13 cellular contexts compared by ENCODE assay signal in genomic region chr9:122356627-122357026, GRCh38. TPM values are rescaled to one million over a fixed set of nuclear protein-coding genes. Genes with fewer than 3 reads are reported as not detected.
DNase-seq lines count a peak whose midpoint lies in the region; ATAC-seq and TF ChIP-seq lines count a peak whose summit lies in the region.
"Had no signal": no experiment of that assay in that cellular context is flagged by ENCODE, and none has a peak within 500 bp of the region (broad histone marks: within the 10 kb centered on the region; RNA-seq: fewer than 3 reads in every experiment).

No MANE protein-coding gene starts in this region.

- H3K27ac ChIP-seq in OCI-LY7 (ENCODE audit: low read depth, low read length, poor library complexity, severe bottlenecking) (no peak overlapping the region), spleen (no peak overlapping the region)
- H3K27ac ChIP-seq in naive thymus-derived CD4-positive, alpha-beta T cell (ENCODE audit: low read depth, low read length) = no peak overlapping the region

- CTCF ChIA-PET in activated CD8-positive, alpha-beta T cell treated with anti-CD3 and anti-CD28 coated beads for 36 hours (lab: Charles Lee) = interaction anchor here (0.8 to 1.3 kb wide), 3 partner anchors 235 to 257 kb away, joined by 3 read pairs; no protein-coding TSS in a partner anchor
- CTCF ChIA-PET in activated CD8-positive, alpha-beta T cell treated with anti-CD3 and anti-CD28 coated beads, Interleukin-2, amount 10 ng/mL, durations not matched to agents 7 days and 5 days (lab: Charles Lee) = interaction anchor here (1.0 kb wide), 1 partner anchor 11 kb away, joined by 3 read pairs; no protein-coding TSS in a partner anchor
- CTCF ChIA-PET in OCI-LY7 (lab: Charles Lee; ENCODE audit: unreplicated experiment) = interaction anchor here (0.6 kb wide), 2 partner anchors 15 to 192 kb away, joined by 3 read pairs; no protein-coding TSS in a partner anchor
- CTCF ChIA-PET in naive thymus-derived CD4-positive, alpha-beta T cell (lab: Charles Lee) = no interaction called here

- H3K4me1 ChIP-seq in OCI-LY7 (ENCODE audit: insufficient read depth, low read length, poor library complexity, severe bottlenecking) (no peaks in the 10 kb centered on the region), spleen (no peaks in the 10 kb centered on the region)
- no peaks in the 10 kb centered on the region for H3K4me1 ChIP-seq in naive thymus-derived CD4-positive, alpha-beta T cell (ENCODE audit: control insufficient read depth in 2 of 2, insufficient read depth in 2 of 2, low read length in 2 of 2)

- H3K9me2 ChIP-seq in OCI-LY7 (ENCODE audit: insufficient read depth, low read length) = no peaks in the 10 kb centered on the region

- no peak for ATAC-seq in activated CD8-positive, alpha-beta T cell treated with anti-CD3 and anti-CD28 coated beads for 36 hours
- ATAC-seq in activated CD8-positive, alpha-beta T cell treated with anti-CD3 and anti-CD28 coated beads, Interleukin-2, amount 10 ng/mL, durations not matched to agents 7 days and 5 days = no peak
- ATAC-seq in GM21717 (IDR thresholded peaks at IDR 0.05; ENCODE audit: unreplicated experiment) = no peak
- ATAC-seq in naive thymus-derived CD4-positive, alpha-beta T cell = no peak
- ATAC-seq: natural killer cell treated with Interleukin-12 subunit alpha and Interleukin-12 subunit beta and Interleukin-15 and Interleukin-18, amount 100 ng/mL, for 72 hours; stimulated activated memory B cell treated with anti-CD40 and anti-IgM and Interleukin-4, amounts not matched to agents 10 μg/mL and 1 μg/mL and 100 μg/mL, for 72 hours had no signal

- no peak overlapping the region for H3K27ac Mint-ChIP-seq in activated CD8-positive, alpha-beta T cell treated with anti-CD3 and anti-CD28 coated beads for 36 hours
- H3K27ac Mint-ChIP-seq in activated CD8-positive, alpha-beta T cell treated with anti-CD3 and anti-CD28 coated beads, Interleukin-2, amount 10 ng/mL, durations not matched to agents 7 days and 5 days = no peak overlapping the region
- no peak overlapping the region for H3K27ac Mint-ChIP-seq in endothelial cell (ENCODE audit: unreplicated experiment)
- no peak overlapping the region for H3K27ac Mint-ChIP-seq in naive thymus-derived CD4-positive, alpha-beta T cell
- H3K27ac Mint-ChIP-seq: natural killer cell treated with Interleukin-12 subunit alpha and Interleukin-12 subunit beta and Interleukin-15 and Interleukin-18, amount 100 ng/mL, for 72 hours; stimulated activated memory B cell treated with anti-CD40 and anti-IgM and Interleukin-4, amounts not matched to agents 10 μg/mL and 1 μg/mL and 100 μg/mL, for 72 hours had no signal

- no peak overlapping the region for H3K4me2 ChIP-seq in OCI-LY7 (ENCODE audit: low read length)

- no peaks in the 10 kb centered on the region for H3K36me3 ChIP-seq in OCI-LY7 (ENCODE audit: insufficient read depth, low read length)
- no peaks in the 10 kb centered on the region for H3K36me3 ChIP-seq in spleen
- no peaks in the 10 kb centered on the region for H3K36me3 ChIP-seq in naive thymus-derived CD4-positive, alpha-beta T cell (ENCODE audit: control insufficient read depth in 2 of 3, insufficient read depth in 3 of 3, low read length in 3 of 3)

- H4K20me1 ChIP-seq in OCI-LY7 (ENCODE audit: insufficient read depth, low read length) = no peaks in the 10 kb centered on the region

- no TSS peak for BruUV-seq in OCI-LY7 (replicated peaks; lab: Mats Ljungman, UMichigan)

- H3K4me3 ChIP-seq in OCI-LY7 (ENCODE audit: low read depth, low read length, poor library complexity, severe bottlenecking) (no peak overlapping the region), spleen (no peak overlapping the region)
- H3K4me3 ChIP-seq in naive thymus-derived CD4-positive, alpha-beta T cell (ENCODE audit: low read length) = no peak overlapping the region

- H3K4me1 Mint-ChIP-seq in activated CD8-positive, alpha-beta T cell treated with anti-CD3 and anti-CD28 coated beads for 36 hours (ENCODE audit: low read depth) = peaks cover 6% of the 10 kb centered on the region
- H3K4me1 Mint-ChIP-seq in activated CD8-positive, alpha-beta T cell treated with anti-CD3 and anti-CD28 coated beads, Interleukin-2, amount 10 ng/mL, durations not matched to agents 7 days and 5 days (ENCODE audit: low read depth) = peaks cover 15% of the 10 kb centered on the region
- H3K4me1 Mint-ChIP-seq in endothelial cell (ENCODE audit: unreplicated experiment) = peaks cover 25% of the 10 kb centered on the region
- no peaks in the 10 kb centered on the region for H3K4me1 Mint-ChIP-seq in naive thymus-derived CD4-positive, alpha-beta T cell
- H3K4me1 Mint-ChIP-seq: stimulated activated memory B cell treated with anti-CD40 and anti-IgM and Interleukin-4, amounts not matched to agents 10 μg/mL and 1 μg/mL and 100 μg/mL, for 72 hours had no signal

- H3K4me3 Mint-ChIP-seq in activated CD8-positive, alpha-beta T cell treated with anti-CD3 and anti-CD28 coated beads for 36 hours = no peak overlapping the region
- no peak overlapping the region for H3K4me3 Mint-ChIP-seq in activated CD8-positive, alpha-beta T cell treated with anti-CD3 and anti-CD28 coated beads, Interleukin-2, amount 10 ng/mL, durations not matched to agents 7 days and 5 days
- H3K4me3 Mint-ChIP-seq in endothelial cell (ENCODE audit: unreplicated experiment) = no peak overlapping the region
- H3K4me3 Mint-ChIP-seq in naive thymus-derived CD4-positive, alpha-beta T cell = no peak overlapping the region
- H3K4me3 Mint-ChIP-seq: natural killer cell treated with Interleukin-12 subunit alpha and Interleukin-12 subunit beta and Interleukin-15 and Interleukin-18, amount 100 ng/mL, for 72 hours; stimulated activated memory B cell treated with anti-CD40 and anti-IgM and Interleukin-4, amounts not matched to agents 10 μg/mL and 1 μg/mL and 100 μg/mL, for 72 hours had no signal

- no peaks in the 10 kb centered on the region for H3K9me3 ChIP-seq in OCI-LY7 (ENCODE audit: low read length)
- H3K9me3 ChIP-seq in spleen = peaks cover 0 to 24% (median 7%) of the 10 kb centered on the region in 8 donors
- no peaks in the 10 kb centered on the region for H3K9me3 ChIP-seq in naive thymus-derived CD4-positive, alpha-beta T cell (ENCODE audit: control insufficient read depth in 2 of 3, low read length in 3 of 3)

- H3K36me3 Mint-ChIP-seq in activated CD8-positive, alpha-beta T cell treated with anti-CD3 and anti-CD28 coated beads for 36 hours (ENCODE audit: low read depth) = no peaks in the 10 kb centered on the region
- H3K36me3 Mint-ChIP-seq in activated CD8-positive, alpha-beta T cell treated with anti-CD3 and anti-CD28 coated beads, Interleukin-2, amount 10 ng/mL, durations not matched to agents 7 days and 5 days (ENCODE audit: low read depth) = no peaks in the 10 kb centered on the region
- no peaks in the 10 kb centered on the region for H3K36me3 Mint-ChIP-seq in endothelial cell (ENCODE audit: low read depth, unreplicated experiment)
- H3K36me3 Mint-ChIP-seq in naive thymus-derived CD4-positive, alpha-beta T cell = peaks cover 0 to 6% (median 0%) of the 10 kb centered on the region in 5 donors
- H3K36me3 Mint-ChIP-seq: natural killer cell treated with Interleukin-12 subunit alpha and Interleukin-12 subunit beta and Interleukin-15 and Interleukin-18, amount 100 ng/mL, for 72 hours had no signal

- peaks cover 11% of the 10 kb centered on the region for H3K9me3 Mint-ChIP-seq in activated CD8-positive, alpha-beta T cell treated with anti-CD3 and anti-CD28 coated beads for 36 hours
- no peaks in the 10 kb centered on the region for H3K9me3 Mint-ChIP-seq in activated CD8-positive, alpha-beta T cell treated with anti-CD3 and anti-CD28 coated beads, Interleukin-2, amount 10 ng/mL, durations not matched to agents 7 days and 5 days (ENCODE audit: insufficient read depth)
- H3K9me3 Mint-ChIP-seq in endothelial cell (ENCODE audit: unreplicated experiment) = no peaks in the 10 kb centered on the region
- peaks cover 4 to 19% (median 9%) of the 10 kb centered on the region in 11 donors for H3K9me3 Mint-ChIP-seq in naive thymus-derived CD4-positive, alpha-beta T cell

- no peak for DNase-seq in activated CD8-positive, alpha-beta T cell treated with anti-CD3 and anti-CD28 coated beads for 36 hours
- no peak for DNase-seq in activated CD8-positive, alpha-beta T cell treated with anti-CD3 and anti-CD28 coated beads, Interleukin-2, amount 10 ng/mL, durations not matched to agents 7 days and 5 days
- DNase-seq in OCI-LY7 (ENCODE audit: low spot score) = no peak
- DNase-seq in endothelial cell (ENCODE audit: low spot score) = peak; percentile 37
- peak; percentile 25 for DNase-seq in spleen
- no peak for DNase-seq in naive thymus-derived CD4-positive, alpha-beta T cell
- DNase-seq in dedifferentiated amniotic fluid mesenchymal stem cell (ENCODE audit: extremely low spot score) = no peak
- DNase-seq: kidney; NCI-H1417 treated with DMSO at 0.1 percent for 48 hours; NK-92 treated with Interleukin-12 subunit alpha and Interleukin-12 subunit beta, amount 100 ng/mL, for 24 hours had no signal

- TF ChIP-seq CTCF in activated CD8-positive, alpha-beta T cell treated with anti-CD3 and anti-CD28 coated beads for 36 hours (IDR thresholded peaks at IDR 0.05) = peak; percentile 19
- TF ChIP-seq CTCF in OCI-LY7 (conservative IDR thresholded peaks at IDR 0.05; ENCODE audit: low read length) (peak; percentile 71), endothelial cell (IDR thresholded peaks at IDR 0.05; ENCODE audit: unreplicated experiment) (no peak), spleen (IDR thresholded peaks at IDR 0.05 in 8 of 11, conservative IDR thresholded peaks at IDR 0.05 in 3 of 11) (no peak)

- H3K27me3 Mint-ChIP-seq in activated CD8-positive, alpha-beta T cell treated with anti-CD3 and anti-CD28 coated beads for 36 hours = peaks cover under 1% of the 10 kb centered on the region
- H3K27me3 Mint-ChIP-seq in activated CD8-positive, alpha-beta T cell treated with anti-CD3 and anti-CD28 coated beads, Interleukin-2, amount 10 ng/mL, durations not matched to agents 7 days and 5 days (ENCODE audit: low read depth) = peaks cover 14% of the 10 kb centered on the region
- H3K27me3 Mint-ChIP-seq in endothelial cell (ENCODE audit: unreplicated experiment) = peaks cover 16% of the 10 kb centered on the region
- H3K27me3 Mint-ChIP-seq in naive thymus-derived CD4-positive, alpha-beta T cell = peaks cover 4 to 17% (median 7%) of the 10 kb centered on the region in 5 donors

- no peaks in the 10 kb centered on the region for H3K27me3 ChIP-seq in spleen (replicated peaks in 1 of 7)
- H3K27me3 ChIP-seq in naive thymus-derived CD4-positive, alpha-beta T cell (ENCODE audit: control insufficient read depth in 2 of 2, insufficient read depth in 2 of 2, low read length in 2 of 2) = no peaks in the 10 kb centered on the region

- POLR2A ChIA-PET in activated CD8-positive, alpha-beta T cell treated with anti-CD3 and anti-CD28 coated beads for 36 hours (lab: Charles Lee) = interaction anchor here (1.4 kb wide), 1 partner anchor 257 kb away, joined by 4 read pairs; no protein-coding TSS in a partner anchor
- POLR2A ChIA-PET in activated CD8-positive, alpha-beta T cell treated with anti-CD3 and anti-CD28 coated beads, Interleukin-2, amount 10 ng/mL, durations not matched to agents 7 days and 5 days (lab: Charles Lee) = no interaction called here
- POLR2A ChIA-PET in OCI-LY7 (lab: Charles Lee) = no interaction called here
- POLR2A ChIA-PET in naive thymus-derived CD4-positive, alpha-beta T cell (lab: Charles Lee) = no interaction called here

- intact Hi-C loops in activated CD8-positive, alpha-beta T cell treated with anti-CD3 and anti-CD28 coated beads for 36 hours (cut with micrococcal nuclease) = no loop called here
- intact Hi-C loops in OCI-LY7 (cut with micrococcal nuclease; ENCODE audit: unreplicated experiment) (no loop called here), spleen (cut with DNase I; ENCODE audit: low total_unique reads) (no loop called here)
- intact Hi-C loops in naive thymus-derived CD4-positive, alpha-beta T cell (cut with micrococcal nuclease) = loop anchor here in 1 of 2 donors (10.0 kb wide), 1 partner anchor 98 kb away; no protein-coding TSS in a partner anchor

- H2AFZ ChIP-seq in OCI-LY7 (ENCODE audit: low read length) = no peak overlapping the region

- no peak for TF ChIP-seq POLR2A in spleen (IDR thresholded peaks at IDR 0.05)

- H3K79me2 ChIP-seq in OCI-LY7 (ENCODE audit: insufficient read depth, low read depth, low read length) = no peaks in the 10 kb centered on the region

- 60 to 73% (median 65%) methylated on average over 2 of the region's 2 CpGs for WGBS in spleen, 5 donors

RNA-seq across cellular contexts. Expression of gene PTGS1, which starts 14.2 kb away (rescaled TPM):
- total RNA-seq in activated CD8-positive, alpha-beta T cell treated with anti-CD3 and anti-CD28 coated beads for 36 hours = under 1 TPM in 1 of 2 experiments, not detected in 1; 0.23 TPM
- under 1 TPM; 0.26 to 0.37 TPM for total RNA-seq in activated CD8-positive, alpha-beta T cell treated with anti-CD3 and anti-CD28 coated beads, Interleukin-2, amount 10 ng/mL, durations not matched to agents 7 days and 5 days
- total RNA-seq in OCI-LY7 (2014; rRNA removed; shearing (Covaris generic)) = 0.79 and 0.85 TPM in 2 replicates
- 1.5 and 2.2 TPM in 2 replicates for total RNA-seq in OCI-LY7 (2022)
- 33.4 TPM for total RNA-seq in endothelial cell (ENCODE audit: unreplicated experiment)
- total RNA-seq in spleen = 10 to 100 TPM; 13.6 to 18.6 (median 15.3) TPM
- 1 to 10 TPM; 2.8 to 5.9 (median 4.9) TPM for polyA plus RNA-seq in spleen
- 1 to 10 TPM in 2 of 5 experiments, under 1 TPM in 3; 0.41 to 7.0 (median 0.67) TPM for total RNA-seq in naive thymus-derived CD4-positive, alpha-beta T cell
- polyA plus RNA-seq in naive thymus-derived CD4-positive, alpha-beta T cell = under 1 TPM in 1 of 2 donors, not detected in 1; 0.44 TPM

Comparison
In these comparisons a context has a peak if more than half of its experiments do, and no peak if none do; other contexts are left out.
1. DNase-seq: peak in endothelial cell (single experiment) and spleen (single experiment); none in activated CD8-positive, alpha-beta T cell treated with anti-CD3 and anti-CD28 coated beads for 36 hours (single experiment), activated CD8-positive, alpha-beta T cell treated with anti-CD3 and anti-CD28 coated beads, Interleukin-2, amount 10 ng/mL, durations not matched to agents 7 days and 5 days (single experiment), OCI-LY7 (single experiment), naive thymus-derived CD4-positive, alpha-beta T cell (0 of 9) and dedifferentiated amniotic fluid mesenchymal stem cell (single experiment).
2. CTCF ChIP-seq: peak in activated CD8-positive, alpha-beta T cell treated with anti-CD3 and anti-CD28 coated beads for 36 hours (single experiment) and OCI-LY7 (single experiment); none in endothelial cell (single experiment) and spleen (0 of 11).